1 cellular context compared by ENCODE assay signal in the genomic region with DNA sequence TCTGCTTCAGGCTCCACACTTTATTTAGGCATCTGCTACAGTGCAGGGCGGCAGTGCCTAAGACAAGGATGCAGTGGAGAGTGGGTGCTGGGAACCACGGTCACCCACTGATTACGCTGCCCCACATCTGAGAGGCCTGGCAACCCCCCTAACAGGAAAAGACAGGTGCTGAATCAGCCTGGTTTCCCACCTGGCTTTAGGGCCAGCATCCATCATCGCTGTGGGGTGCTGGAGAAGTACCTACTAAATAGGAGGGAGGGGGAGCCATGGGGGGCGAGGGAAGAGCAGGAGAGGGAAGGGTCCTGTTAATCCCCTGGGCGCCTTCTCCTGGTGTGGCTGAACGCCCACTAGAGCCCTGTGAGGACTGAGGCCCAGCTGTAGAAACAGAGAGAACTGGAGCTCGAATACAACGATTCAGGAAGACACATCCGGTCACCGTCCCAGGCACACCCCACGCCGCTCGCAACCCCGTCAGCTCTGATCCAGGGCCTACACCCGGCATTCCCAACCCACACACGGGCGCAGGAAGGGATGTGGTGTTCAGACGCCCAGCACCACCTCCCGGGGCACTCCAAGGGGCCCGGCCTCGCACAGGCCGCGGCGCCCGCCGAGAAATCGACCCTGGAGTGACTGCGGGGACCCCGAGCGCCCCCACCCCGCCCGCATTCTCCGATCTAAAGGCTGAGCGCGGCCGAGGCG.
A peak's percentile ranks its signal among the peaks of the same experiment; 100 is the strongest.
TF ChIP-seq lines count a peak whose summit lies in the region.

No MANE protein-coding gene starts in this region.

TF ChIP-seq in K562, 482 proteins besides CTCF, POLR2A, EP300 and RAD21 (continued from another document and continues in another):
- no peak for TF ChIP-seq ZNF384 (IDR thresholded peaks at IDR 0.05; ENCODE audit: low read depth, low read length)
- TF ChIP-seq PHF21A (IDR thresholded peaks at IDR 0.05; ENCODE audit: borderline replicate concordance, low read depth) = no peak
- no peak for TF ChIP-seq CBX3 (IDR thresholded peaks at IDR 0.05; ENCODE audit: borderline replicate concordance in 1 of 2, low read length in 2 of 2)
- TF ChIP-seq AFF4 (CRISPR knock-in tag; IDR thresholded peaks at IDR 0.05) = peak; percentile 89
- TF ChIP-seq RBBP5 (IDR thresholded peaks at IDR 0.05; ENCODE audit: borderline replicate concordance, insufficient read depth, low read length, poor library complexity, severe bottlenecking) = peak; percentile 54
- TF ChIP-seq, protein P1, sequence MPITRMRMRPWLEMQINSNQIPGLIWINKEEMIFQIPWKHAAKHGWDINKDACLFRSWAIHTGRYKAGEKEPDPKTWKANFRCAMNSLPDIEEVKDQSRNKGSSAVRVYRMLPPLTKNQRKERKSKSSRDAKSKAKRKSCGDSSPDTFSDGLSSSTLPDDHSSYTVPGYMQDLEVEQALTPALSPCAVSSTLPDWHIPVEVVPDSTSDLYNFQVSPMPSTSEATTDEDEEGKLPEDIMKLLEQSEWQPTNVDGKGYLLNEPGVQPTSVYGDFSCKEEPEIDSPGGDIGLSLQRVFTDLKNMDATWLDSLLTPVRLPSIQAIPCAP (CRISPR knock-in tag; IDR thresholded peaks at IDR 0.05; ENCODE audit: borderline replicate concordance) = no peak
- 0 out of 2 replicates have a peak, but pooled peaks have one; percentile 31 for TF ChIP-seq ZNF589 (CRISPR knock-in tag; IDR thresholded peaks at IDR 0.05; ENCODE audit: low read depth)
- TF ChIP-seq NFRKB (IDR thresholded peaks at IDR 0.05; ENCODE audit: low read depth) = no peak
- peak; percentile 37 for TF ChIP-seq PHF20 (IDR thresholded peaks at IDR 0.05; ENCODE audit: partially characterized antibody)
- TF ChIP-seq TFAP4 (CRISPR knock-in tag; IDR thresholded peaks at IDR 0.05; ENCODE audit: borderline replicate concordance) = peak; percentile 58; the same call in 1 of the 2 replicates
- no peak for TF ChIP-seq ETS1 (conservative IDR thresholded peaks at IDR 0.05; ENCODE audit: control insufficient read depth, low read depth, low read length)
- no peak for TF ChIP-seq TAL1 (IDR thresholded peaks at IDR 0.05)
- TF ChIP-seq ETV1 (tag; conservative IDR thresholded peaks at IDR 0.05; ENCODE audit: low read depth) = peak; percentile 80
- TF ChIP-seq HDAC2 (IDR thresholded peaks at IDR 0.05) = no peak
- no peak for TF ChIP-seq NCOA4 (IDR thresholded peaks at IDR 0.05; ENCODE audit: partially characterized antibody)
- TF ChIP-seq RBFOX2 (IDR thresholded peaks at IDR 0.05; ENCODE audit: low read depth, low read length) = peak; percentile 74
- peak; percentile 31 for TF ChIP-seq PRPF4 (IDR thresholded peaks at IDR 0.05; ENCODE audit: insufficient read depth, low read depth, low read length, poor library complexity, severe bottlenecking)
- TF ChIP-seq CREB3L1 (IDR thresholded peaks at IDR 0.05; ENCODE audit: borderline replicate concordance, low read depth) = peak; percentile 78; the same call in 1 of the 2 replicates
- TF ChIP-seq WHSC1 (IDR thresholded peaks at IDR 0.05; ENCODE audit: low read length) = no peak
- peak in 1 of 2 experiments; percentile 13; a peak in 1 of 4 replicates for TF ChIP-seq MNT (conservative IDR thresholded peaks at IDR 0.05)
- TF ChIP-seq ZBTB40 (IDR thresholded peaks at IDR 0.05) = 0 out of 2 replicates have a peak, but pooled peaks have one; percentile 43
- TF ChIP-seq ZBTB40 (CRISPR knock-in tag; IDR thresholded peaks at IDR 0.05) = no peak
- no peak for TF ChIP-seq SRSF1 (IDR thresholded peaks at IDR 0.05; ENCODE audit: low read depth, low read length)
- TF ChIP-seq HDAC1 (IDR thresholded peaks at IDR 0.05) = 0 out of 4 replicates have a peak, but pooled peaks of 1 of the 2 experiments have one; percentile 32
- no peak for TF ChIP-seq SRSF3 (IDR thresholded peaks at IDR 0.05; ENCODE audit: insufficient read depth, low read length)
- TF ChIP-seq EGR1 (conservative IDR thresholded peaks at IDR 0.05) = 0 out of 2 replicates have a peak, but pooled peaks have one; percentile 23
- TF ChIP-seq SIN3A (IDR thresholded peaks at IDR 0.05; ENCODE audit: borderline replicate concordance in 2 of 2, control insufficient read depth in 1 of 2, low read depth in 2 of 2, low read length in 2 of 2) = peak in 1 of 2 experiments; percentile 14; a peak in 2 of 4 replicates
- TF ChIP-seq ZBTB49 (CRISPR knock-in tag; IDR thresholded peaks at IDR 0.05; ENCODE audit: borderline replicate concordance) = no peak
- peak; percentile 9 for TF ChIP-seq SAP30 (IDR thresholded peaks at IDR 0.05; ENCODE audit: borderline replicate concordance, insufficient read depth, low read depth, low read length, poor library complexity, severe bottlenecking)
